24 cellular contexts compared by ENCODE assay signal in the genomic region with DNA sequence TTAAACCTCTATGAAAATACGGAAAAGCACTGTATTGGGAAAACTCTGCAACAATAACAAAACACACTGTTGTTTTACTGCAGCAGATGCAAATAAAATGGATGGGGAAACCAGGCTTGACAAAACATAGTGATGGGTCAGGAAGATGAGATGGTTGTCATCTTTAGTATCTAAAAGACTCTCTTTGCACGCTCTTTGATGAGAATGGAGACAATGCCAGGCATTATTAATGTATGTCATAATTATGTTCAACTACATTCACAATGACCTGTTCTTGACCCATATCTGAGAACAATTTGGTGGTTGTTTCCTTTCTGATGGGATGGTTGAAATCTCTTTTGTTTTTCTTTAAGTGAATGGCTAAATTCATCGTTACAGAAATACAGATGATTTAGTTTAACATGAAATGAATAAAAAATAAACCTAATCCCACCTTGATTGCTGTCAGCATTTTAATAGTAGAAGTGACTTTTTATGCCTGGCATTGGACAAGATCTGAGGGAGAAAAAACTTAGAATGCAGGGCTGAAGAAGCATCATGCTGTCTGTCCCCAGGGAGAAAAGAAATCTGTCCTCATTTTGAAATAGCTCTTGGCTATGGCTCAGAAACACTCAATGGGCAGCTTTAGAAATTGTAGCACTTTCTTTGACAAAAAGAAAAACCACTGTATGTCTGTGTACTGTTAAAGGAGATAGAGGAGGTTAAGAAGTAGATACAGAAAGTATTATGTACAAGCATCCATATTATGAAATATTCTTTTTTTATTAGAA. TPM values are rescaled to one million over a fixed set of nuclear protein-coding genes. Genes with fewer than 3 reads are reported as not detected.
"Had no signal": no experiment of that assay in that cellular context is flagged by ENCODE, and none has a peak within 500 bp of the region (broad histone marks: within the 10 kb centered on the region; RNA-seq: fewer than 3 reads in every experiment).

No MANE protein-coding gene starts in this region.

- H3K36me3 Mint-ChIP-seq: naive thymus-derived CD8-positive, alpha-beta T cell; neural progenitor cell; stimulated activated effector memory CD8-positive, alpha-beta T cell treated with anti-CD3 and anti-CD28 coated beads, Interleukin-12 subunit alpha, Interleukin-12 subunit beta, amount 100 ng/mL, for 72 hours; type B pancreatic cell had no signal

- ATAC-seq: left colon; left lung; lower lobe of right lung; naive thymus-derived CD8-positive, alpha-beta T cell; right cardiac atrium; stimulated activated effector memory CD8-positive, alpha-beta T cell treated with anti-CD3 and anti-CD28 coated beads, Interleukin-12 subunit alpha, Interleukin-12 subunit beta, amount 100 ng/mL, for 72 hours had no signal

- H3K4me1 Mint-ChIP-seq: naive thymus-derived CD8-positive, alpha-beta T cell; nephron; neural progenitor cell; stimulated activated effector memory CD8-positive, alpha-beta T cell treated with anti-CD3 and anti-CD28 coated beads, Interleukin-12 subunit alpha, Interleukin-12 subunit beta, amount 100 ng/mL, for 72 hours had no signal

- DNase-seq: hippocampal formation; kidney; left colon; left lung; lower lobe of right lung; mammary epithelial cell; mesenchymal stem cell; naive thymus-derived CD8-positive, alpha-beta T cell; ovary; right cardiac atrium; sigmoid colon; small intestine; spleen; stimulated activated CD4-positive, alpha-beta T cell treated with anti-CD3 and anti-CD28 coated beads, Interleukin-4, amount 100 ng/mL, for 24 hours; stimulated activated naive CD4-positive, alpha-beta T cell; tibial artery; uterus had no signal

- H3K9me3 Mint-ChIP-seq: nephron, neural progenitor cell, type B pancreatic cell had no signal

- H3K27ac Mint-ChIP-seq: naive thymus-derived CD8-positive, alpha-beta T cell; nephron; neural progenitor cell; progenitor cell of endocrine pancreas; stimulated activated effector memory CD8-positive, alpha-beta T cell treated with anti-CD3 and anti-CD28 coated beads, Interleukin-12 subunit alpha, Interleukin-12 subunit beta, amount 100 ng/mL, for 72 hours; stimulated activated naive CD8-positive, alpha-beta T cell treated with anti-CD3 and anti-CD28 coated beads, Interleukin-15, Interleukin-2, amounts not matched to agents 100 ng/mL and 50 ng/mL, for 24 hours; type B pancreatic cell had no signal

- H3K4me3 Mint-ChIP-seq: naive thymus-derived CD8-positive, alpha-beta T cell; nephron; neural progenitor cell; stimulated activated effector memory CD8-positive, alpha-beta T cell treated with anti-CD3 and anti-CD28 coated beads, Interleukin-12 subunit alpha, Interleukin-12 subunit beta, amount 100 ng/mL, for 72 hours; stimulated activated naive CD8-positive, alpha-beta T cell treated with anti-CD3 and anti-CD28 coated beads, Interleukin-15, Interleukin-2, amounts not matched to agents 100 ng/mL and 50 ng/mL, for 24 hours; type B pancreatic cell had no signal

RNA-seq across cellular contexts. Expression of a gene that starts 12.5 kb away (rescaled TPM):
- total RNA-seq: naive thymus-derived CD8-positive, alpha-beta T cell; pulmonary artery endothelial cell had no signal
- polyA plus RNA-seq: naive thymus-derived CD8-positive, alpha-beta T cell had no signal
